In genomic region chr11:120086651-120087050, GRCh38 we compare ENCODE assay signal across 24 cellular contexts. TPM values are rescaled to one million over a fixed set of nuclear protein-coding genes. Genes with fewer than 3 reads are reported as not detected.
DNase-seq lines count a peak whose midpoint lies in the region; ATAC-seq and TF ChIP-seq lines count a peak whose summit lies in the region.
"Had no signal": no experiment of that assay in that cellular context is flagged by ENCODE, and none has a peak within 500 bp of the region (broad histone marks: within the 10 kb centered on the region; RNA-seq: fewer than 3 reads in every experiment).

No MANE protein-coding gene starts in this region.

- H3K4me1 ChIP-seq in upper lobe of right lung = no peaks in the 10 kb centered on the region
- H3K4me1 ChIP-seq: BE2C, Peyer's patch, SJSA1 had no signal

- H3K9me3 ChIP-seq in upper lobe of right lung = no peaks in the 10 kb centered on the region
- H3K9me3 ChIP-seq: BE2C, Peyer's patch, SJSA1 had no signal

- DNase-seq in DMS53 (lab: John Stamatoyannopoulos, UW) = peak; percentile 24
- DNase-seq in DMS53 treated with DMSO at 0.1 percent for 48 hours (lab: John Stamatoyannopoulos, UW; ENCODE audit: unreplicated experiment) = no peak
- no peak for DNase-seq in dorsolateral prefrontal cortex
- DNase-seq in nephron progenitor cell = no peak
- peak; percentile 22 for DNase-seq in upper lobe of right lung
- DNase-seq in HuH-7 (ENCODE audit: low spot score) = no peak
- DNase-seq in DMS79 treated with DMSO at 0.1 percent for 48 hours (lab: John Stamatoyannopoulos, UW) = no peak
- DNase-seq in NCI-H524 treated with DMSO at 0.1 percent for 48 hours (lab: John Stamatoyannopoulos, UW) = no peak
- DNase-seq: BE2C; CD4-positive, CD25-positive, alpha-beta regulatory T cell; COR-L47; EL; GOT3; Kasumi-1; MG63; NCI-H1092; NCI-H1694; NCI-H69; NK-92 treated with Interleukin-12 subunit alpha and Interleukin-12 subunit beta, amount 100 ng/mL, for 24 hours; Peyer's patch had no signal

- peaks cover 26% of the 10 kb centered on the region for H3K27me3 Mint-ChIP-seq in nephron progenitor cell (ENCODE audit: low read depth, poor library complexity)

- H3K27ac ChIP-seq in dorsolateral prefrontal cortex = peak overlapping the region; percentile 49 to 100 (median 98)
- H3K27ac ChIP-seq in upper lobe of right lung = no peak overlapping the region
- H3K27ac ChIP-seq: 22Rv1, Peyer's patch, SJSA1 had no signal

- peaks cover 37% of the 10 kb centered on the region for H3K9me3 Mint-ChIP-seq in nephron progenitor cell

- H3K27ac Mint-ChIP-seq in nephron progenitor cell = peak overlapping the region; percentile 55
- H3K27ac Mint-ChIP-seq: CD4-positive, CD25-positive, alpha-beta regulatory T cell had no signal

- H3K4me3 ChIP-seq in dorsolateral prefrontal cortex (no peak overlapping the region), upper lobe of right lung (no peak overlapping the region)
- H3K4me3 ChIP-seq: GM12878, MG63, Peyer's patch, SJSA1 had no signal

- H3K4me3 Mint-ChIP-seq in nephron progenitor cell = no peak overlapping the region
- H3K4me3 Mint-ChIP-seq: CD4-positive, CD25-positive, alpha-beta regulatory T cell had no signal

- H3K36me3 Mint-ChIP-seq in nephron progenitor cell (ENCODE audit: low read depth) = peaks cover 17% of the 10 kb centered on the region
- H3K36me3 Mint-ChIP-seq: CD4-positive, CD25-positive, alpha-beta regulatory T cell had no signal

- H3K27me3 ChIP-seq in dorsolateral prefrontal cortex (no peaks in the 10 kb centered on the region), upper lobe of right lung (no peaks in the 10 kb centered on the region)
- H3K27me3 ChIP-seq: BE2C, MG63, Peyer's patch, SJSA1 had no signal

- peaks cover 9% of the 10 kb centered on the region for H3K4me1 Mint-ChIP-seq in nephron progenitor cell
- H3K4me1 Mint-ChIP-seq: CD4-positive, CD25-positive, alpha-beta regulatory T cell had no signal

- intact Hi-C loops in dorsolateral prefrontal cortex (cut with DNase I) (loop anchor here in 1 of 2 donors (5.0 kb wide), 1 partner anchor 74 kb away; no protein-coding TSS in a partner anchor), upper lobe of right lung (cut with DNase I) (no loop called here)

- no peaks in the 10 kb centered on the region for H3K36me3 ChIP-seq in upper lobe of right lung
- H3K36me3 ChIP-seq: BE2C, MG63, Peyer's patch, SJSA1 had no signal

- TF ChIP-seq CTCF in dorsolateral prefrontal cortex (IDR thresholded peaks at IDR 0.05 in 54 of 56, conservative IDR thresholded peaks at IDR 0.05 in 2 of 56; ENCODE audit: low read depth in 1 of 56, partially characterized antibody in 56 of 56) (no peak), nephron progenitor cell (IDR thresholded peaks at IDR 0.05) (no peak), upper lobe of right lung (IDR thresholded peaks at IDR 0.05) (no peak)

- ATAC-seq in upper lobe of right lung = no peak
- ATAC-seq: GM12878, HCT116 had no signal

RNA-seq across cellular contexts. Expression of gene TRIM29, which starts 51.3 kb away (rescaled TPM):
- total RNA-seq in dorsolateral prefrontal cortex (1 to 10 TPM in 71 of 120 experiments, under 1 TPM in 35, not detected in 14; 0.22 to 6.4 (median 1.4) TPM), upper lobe of right lung (3.4 TPM)
- total RNA-seq: CD4-positive, CD25-positive, alpha-beta regulatory T cell; GM12878; SJSA1 had no signal

Comparison
In these comparisons a context has a peak if more than half of its experiments do, and no peak if none do; other contexts are left out.
1. DNase-seq: peak in DMS53 (single experiment) and upper lobe of right lung (single experiment); none in DMS53 treated with DMSO at 0.1 percent for 48 hours (single experiment), dorsolateral prefrontal cortex (0 of 10), nephron progenitor cell (single experiment), HuH-7 (single experiment), DMS79 treated with DMSO at 0.1 percent for 48 hours (single experiment) and NCI-H524 treated with DMSO at 0.1 percent for 48 hours (single experiment).